In genomic region chr14:102485693-102486512, GRCh38 we compare ENCODE assay signal across 1 cellular context.
TF ChIP-seq lines count a peak whose summit lies in the region.

No MANE protein-coding gene starts in this region.

TF ChIP-seq in K562, 482 proteins besides CTCF, POLR2A, EP300 and RAD21:
- TF ChIP-seq EP400 (IDR thresholded peaks at IDR 0.05) = no peak
- TF ChIP-seq CTCFL (IDR thresholded peaks at IDR 0.05; ENCODE audit: borderline replicate concordance, insufficient read depth, low read depth, low read length, poor library complexity, severe bottlenecking) = no peak
- no peak for TF ChIP-seq ZNF280A (IDR thresholded peaks at IDR 0.05; ENCODE audit: low read depth, partially characterized antibody)
- no peak for TF ChIP-seq RBM17 (IDR thresholded peaks at IDR 0.05; ENCODE audit: borderline replicate concordance, low read depth, low read length)
- no peak for TF ChIP-seq TEAD2 (tag; IDR thresholded peaks at IDR 0.05)
- no peak for TF ChIP-seq GABPA (tag; conservative IDR thresholded peaks at IDR 0.05; ENCODE audit: low read depth)
- no peak for TF ChIP-seq KDM5B (IDR thresholded peaks at IDR 0.05; ENCODE audit: insufficient replicate concordance, low read depth, low read length)
- TF ChIP-seq TSC22D4 (tag; IDR thresholded peaks at IDR 0.05) = no peak
- no peak for TF ChIP-seq JUN (IDR thresholded peaks at IDR 0.05; ENCODE audit: borderline replicate concordance, low read depth, low read length)
- TF ChIP-seq JUN (CRISPR knock-in tag; IDR thresholded peaks at IDR 0.05; ENCODE audit: borderline replicate concordance) = no peak
- no peak for TF ChIP-seq DDX20 (tag; IDR thresholded peaks at IDR 0.05; ENCODE audit: low read depth)
- no peak for TF ChIP-seq XRCC4 (IDR thresholded peaks at IDR 0.05; ENCODE audit: extremely low read depth, insufficient read depth, insufficient read length)
- no peak for TF ChIP-seq NFIX (CRISPR knock-in tag; IDR thresholded peaks at IDR 0.05; ENCODE audit: low read depth)
- no peak for TF ChIP-seq ZNF586 (CRISPR knock-in tag; conservative IDR thresholded peaks at IDR 0.05)
- no peak for TF ChIP-seq CGGBP1 (CRISPR knock-in tag; IDR thresholded peaks at IDR 0.05)
- no peak for TF ChIP-seq ATF1 (CRISPR knock-in tag; IDR thresholded peaks at IDR 0.05)
- TF ChIP-seq ATF1 (tag; IDR thresholded peaks at IDR 0.05) = no peak
- TF ChIP-seq NFATC3 (IDR thresholded peaks at IDR 0.05) = no peak
- TF ChIP-seq ZFP30 (CRISPR knock-in tag; IDR thresholded peaks at IDR 0.05; ENCODE audit: borderline replicate concordance) = no peak
- no peak for TF ChIP-seq RHOXF2B (CRISPR knock-in tag; conservative IDR thresholded peaks at IDR 0.05)
- TF ChIP-seq TAL1 (IDR thresholded peaks at IDR 0.05) = no peak
TF ChIP-seq in K562: peak in this region for 0.
